In genomic region chr12:104462325-104462724, GRCh38 we compare ENCODE assay signal across 17 cellular contexts. TPM values are rescaled to one million over a fixed set of nuclear protein-coding genes. Genes with fewer than 3 reads are reported as not detected.
DNase-seq lines count a peak whose midpoint lies in the region; ATAC-seq, FAIRE-seq and TF ChIP-seq lines count a peak whose summit lies in the region.
"Had no signal": no experiment of that assay in that cellular context is flagged by ENCODE, and none has a peak within 500 bp of the region (broad histone marks: within the 10 kb centered on the region; RNA-seq: fewer than 3 reads in every experiment).

No MANE protein-coding gene starts in this region.

- no peaks in the 10 kb centered on the region for H3K27me3 ChIP-seq in PC-9 (ENCODE audit: insufficient read depth, low read depth)
- peaks cover 13% of the 10 kb centered on the region for H3K27me3 ChIP-seq in transverse colon
- H3K27me3 ChIP-seq: testis had no signal

- ATAC-seq in effector memory CD8-positive, alpha-beta T cell (replicated peaks) = no peak
- ATAC-seq in HG02885 (IDR thresholded peaks at IDR 0.05; ENCODE audit: poor library complexity, unreplicated experiment) = no peak
- ATAC-seq: HCT116 had no signal

- H3K27ac Mint-ChIP-seq in activated naive CD4-positive, alpha-beta T cell treated with anti-CD3 and anti-CD28 coated beads, Interleukin-2, amount 50 U/mL, for 24 hours = peak overlapping the region; percentile 93
- H3K27ac Mint-ChIP-seq in effector memory CD8-positive, alpha-beta T cell = peak overlapping the region; percentile 89 to 91

- H4K20me1 ChIP-seq in PC-9 (ENCODE audit: insufficient read depth) = peaks cover 40% of the 10 kb centered on the region

- TF ChIP-seq POLR2A in transverse colon (IDR thresholded peaks at IDR 0.05) (no peak), H54 (IDR thresholded peaks at IDR 0.05; ENCODE audit: low read depth, low read length) (no peak)

- no peak overlapping the region for H2AFZ ChIP-seq in PC-9

- peak overlapping the region; percentile 68 for H3K4me3 Mint-ChIP-seq in activated naive CD4-positive, alpha-beta T cell treated with anti-CD3 and anti-CD28 coated beads, Interleukin-2, amount 50 U/mL, for 24 hours
- peak overlapping the region; percentile 93 to 100 for H3K4me3 Mint-ChIP-seq in effector memory CD8-positive, alpha-beta T cell

- in situ Hi-C loops in transverse colon (cut with MboI; ENCODE audit: low pct_ligation_motif_present in 1 of 4, low pct_unique_long_range_greater_than_20kb in 1 of 4, low sequenced_read_pairs in 3 of 4) = no loop called here

- TF ChIP-seq CTCF in PC-9 (conservative IDR thresholded peaks at IDR 0.05) (no peak), transverse colon (IDR thresholded peaks at IDR 0.05) (no peak)

- H3K4me3 ChIP-seq in PC-9 = no peak overlapping the region
- H3K4me3 ChIP-seq in transverse colon = no peak overlapping the region
- H3K4me3 ChIP-seq: MG63, testis had no signal

- intact Hi-C loops in PC-9 (cut with micrococcal nuclease; ENCODE audit: unreplicated experiment) (no loop called here), transverse colon (cut with DNase I; ENCODE audit: low total_unique reads) (no loop called here), head of caudate nucleus (cut with DNase I) (loop anchor here (10.0 kb wide), 1 partner anchor 412 kb away; no protein-coding TSS in a partner anchor)

- FAIRE-seq in H54 (lab: Jason Lieb, UNC) = no peak
- FAIRE-seq: TTC549 had no signal

- TF ChIP-seq EP300 in transverse colon (IDR thresholded peaks at IDR 0.05; ENCODE audit: low read depth) = no peak

- WGBS in transverse colon (ENCODE audit: low coverage in 1 of 2), 2 donors = 78 to 88% methylated on average over 1 of the region's 1 CpG

- peaks cover 52% of the 10 kb centered on the region for H3K4me1 ChIP-seq in PC-9 (replicated peaks; ENCODE audit: insufficient read depth)
- peaks cover 0 to 63% (median 9%) of the 10 kb centered on the region in 4 donors for H3K4me1 ChIP-seq in transverse colon

- peaks cover 98% of the 10 kb centered on the region for H3K79me2 ChIP-seq in PC-9 (ENCODE audit: low read depth)

- DNase-seq in activated naive CD4-positive, alpha-beta T cell (lab: John Stamatoyannopoulos, UW) = no peak
- DNase-seq in PC-9 (no peak), transverse colon (no peak), H54 (ENCODE audit: insufficient read length, low spot score) (no peak), head of caudate nucleus (no peak)
- DNase-seq in effector memory CD8-positive, alpha-beta T cell = no peak
- DNase-seq: mammary epithelial cell; MG63; NCI-H2107; NK-92 treated with Interleukin-12 subunit alpha and Interleukin-12 subunit beta, amount 100 ng/mL, for 24 hours; occipital lobe; SIG-M5; testis had no signal

- H3K4me1 Mint-ChIP-seq in activated naive CD4-positive, alpha-beta T cell treated with anti-CD3 and anti-CD28 coated beads, Interleukin-2, amount 50 U/mL, for 24 hours = peaks cover 78% of the 10 kb centered on the region
- H3K4me1 Mint-ChIP-seq in effector memory CD8-positive, alpha-beta T cell (ENCODE audit: low read depth in 2 of 2) = peaks cover 49 to 61% of the 10 kb centered on the region in 2 donors

- H3K9me2 ChIP-seq in PC-9 (ENCODE audit: insufficient read depth) = no peaks in the 10 kb centered on the region

- 0 out of 2 replicates have a peak, but pooled peaks cover 3% of the 10 kb centered on the region for H3F3A ChIP-seq in PC-9 (ENCODE audit: insufficient read depth, low read depth)

- H3K36me3 ChIP-seq in PC-9 (ENCODE audit: low read depth) = peaks cover 10% of the 10 kb centered on the region; the same call in 1 of the 2 replicates
- H3K36me3 ChIP-seq in transverse colon = no peaks in the 10 kb centered on the region
- H3K36me3 ChIP-seq: MG63 had no signal

- H3K9me3 Mint-ChIP-seq in activated naive CD4-positive, alpha-beta T cell treated with anti-CD3 and anti-CD28 coated beads, Interleukin-2, amount 50 U/mL, for 24 hours = no peaks in the 10 kb centered on the region
- H3K9me3 Mint-ChIP-seq in effector memory CD8-positive, alpha-beta T cell = no peaks in the 10 kb centered on the region

- POLR2A ChIA-PET in PC-9 (lab: Charles Lee; ENCODE audit: unreplicated experiment) = interaction anchor here (0.6 kb wide), 1 partner anchor 1112 kb away, joined by 3 read pairs; no protein-coding TSS in a partner anchor

- peaks cover 3% of the 10 kb centered on the region for H3K36me3 Mint-ChIP-seq in activated naive CD4-positive, alpha-beta T cell treated with anti-CD3 and anti-CD28 coated beads, Interleukin-2, amount 50 U/mL, for 24 hours
- H3K36me3 Mint-ChIP-seq in effector memory CD8-positive, alpha-beta T cell (ENCODE audit: insufficient read depth) = peaks cover 33% of the 10 kb centered on the region

- no TSS peak for BruUV-seq in PC-9 (replicated peaks; lab: Mats Ljungman, UMichigan)

- H3K9me3 ChIP-seq in PC-9 (ENCODE audit: insufficient read depth, low read depth) = no peaks in the 10 kb centered on the region
- no peaks in the 10 kb centered on the region for H3K9me3 ChIP-seq in transverse colon
- H3K9me3 ChIP-seq: MG63, testis had no signal

- H3K27me3 Mint-ChIP-seq in activated naive CD4-positive, alpha-beta T cell treated with anti-CD3 and anti-CD28 coated beads, Interleukin-2, amount 50 U/mL, for 24 hours = no peaks in the 10 kb centered on the region
- H3K27me3 Mint-ChIP-seq in effector memory CD8-positive, alpha-beta T cell = no peaks in the 10 kb centered on the region

- H3K27ac ChIP-seq in PC-9 (no peak overlapping the region), transverse colon (peak overlapping the region; percentile 24 to 67 (median 52))
- H3K27ac ChIP-seq: testis had no signal

- peak overlapping the region; percentile 15; the same call in 1 of the 2 replicates for H3K4me2 ChIP-seq in PC-9

- CTCF ChIA-PET in PC-9 (lab: Charles Lee) = no interaction called here

RNA-seq across cellular contexts. Expression of gene CHST11, which starts 5.6 kb away (rescaled TPM):
- total RNA-seq in PC-9 (2021) (39.9 and 52.2 TPM in 2 replicates), transverse colon (100 to 1,000 TPM in 1 of 4 donors, 10 to 100 TPM in 2, 1 to 10 TPM in 1; 4.2 to 123 (median 31.5) TPM)
